2 cellular contexts compared by ENCODE assay signal in the genomic region with DNA sequence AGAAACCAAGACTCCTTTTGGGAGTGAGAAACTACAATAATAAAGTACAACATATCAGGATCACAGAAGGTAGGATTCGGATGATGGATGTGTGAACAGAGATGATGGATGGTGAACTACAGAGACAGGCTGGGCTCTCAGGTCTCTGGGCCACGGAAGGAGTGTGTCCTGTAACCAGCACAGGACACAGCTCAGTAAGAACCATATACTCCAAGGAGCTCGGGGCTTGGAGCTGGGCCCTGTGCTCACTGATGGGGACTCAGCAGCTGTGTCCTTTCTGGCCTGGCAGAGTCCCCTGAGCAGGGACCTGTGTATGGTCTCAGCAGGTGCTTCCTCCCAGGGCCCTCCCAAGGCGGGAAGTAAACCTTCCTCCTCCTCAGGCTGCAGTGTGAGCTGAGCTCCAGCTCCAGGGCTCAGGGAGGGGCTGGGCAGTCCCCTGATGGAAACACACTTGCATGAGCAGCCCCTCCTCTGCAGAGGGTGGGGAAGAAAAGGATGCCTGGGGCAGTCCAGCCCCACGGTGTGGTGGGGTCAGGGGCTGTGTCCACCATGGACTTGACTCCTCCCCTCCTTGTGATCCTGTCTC.
TF ChIP-seq lines count a peak whose summit lies in the region.

No MANE protein-coding gene starts in this region.

TF ChIP-seq in GM12891, 5 proteins besides CTCF, POLR2A, EP300 and RAD21:
- no peak for TF ChIP-seq PAX5 (IDR thresholded peaks at IDR 0.05; ENCODE audit: insufficient read depth, low read length, severe bottlenecking)
- 0 out of 2 replicates have a peak, but pooled peaks have one; percentile 23 for TF ChIP-seq POU2F2 (IDR thresholded peaks at IDR 0.05; ENCODE audit: low read depth, low read length)

TF ChIP-seq in H1, 55 proteins besides CTCF, POLR2A, EP300 and RAD21:
- no peak for TF ChIP-seq GABPA (IDR thresholded peaks at IDR 0.05; ENCODE audit: borderline replicate concordance, insufficient read depth, low read length)
- TF ChIP-seq POLR2AphosphoS5 (IDR thresholded peaks at IDR 0.05; ENCODE audit: low read depth, low read length): no peak
- no peak for TF ChIP-seq PHF8 (conservative IDR thresholded peaks at IDR 0.05; ENCODE audit: low read depth, low read length)
- no peak for TF ChIP-seq RBBP5 (IDR thresholded peaks at IDR 0.05; ENCODE audit: borderline replicate concordance, low read depth, low read length)
- TF ChIP-seq, protein P1, sequence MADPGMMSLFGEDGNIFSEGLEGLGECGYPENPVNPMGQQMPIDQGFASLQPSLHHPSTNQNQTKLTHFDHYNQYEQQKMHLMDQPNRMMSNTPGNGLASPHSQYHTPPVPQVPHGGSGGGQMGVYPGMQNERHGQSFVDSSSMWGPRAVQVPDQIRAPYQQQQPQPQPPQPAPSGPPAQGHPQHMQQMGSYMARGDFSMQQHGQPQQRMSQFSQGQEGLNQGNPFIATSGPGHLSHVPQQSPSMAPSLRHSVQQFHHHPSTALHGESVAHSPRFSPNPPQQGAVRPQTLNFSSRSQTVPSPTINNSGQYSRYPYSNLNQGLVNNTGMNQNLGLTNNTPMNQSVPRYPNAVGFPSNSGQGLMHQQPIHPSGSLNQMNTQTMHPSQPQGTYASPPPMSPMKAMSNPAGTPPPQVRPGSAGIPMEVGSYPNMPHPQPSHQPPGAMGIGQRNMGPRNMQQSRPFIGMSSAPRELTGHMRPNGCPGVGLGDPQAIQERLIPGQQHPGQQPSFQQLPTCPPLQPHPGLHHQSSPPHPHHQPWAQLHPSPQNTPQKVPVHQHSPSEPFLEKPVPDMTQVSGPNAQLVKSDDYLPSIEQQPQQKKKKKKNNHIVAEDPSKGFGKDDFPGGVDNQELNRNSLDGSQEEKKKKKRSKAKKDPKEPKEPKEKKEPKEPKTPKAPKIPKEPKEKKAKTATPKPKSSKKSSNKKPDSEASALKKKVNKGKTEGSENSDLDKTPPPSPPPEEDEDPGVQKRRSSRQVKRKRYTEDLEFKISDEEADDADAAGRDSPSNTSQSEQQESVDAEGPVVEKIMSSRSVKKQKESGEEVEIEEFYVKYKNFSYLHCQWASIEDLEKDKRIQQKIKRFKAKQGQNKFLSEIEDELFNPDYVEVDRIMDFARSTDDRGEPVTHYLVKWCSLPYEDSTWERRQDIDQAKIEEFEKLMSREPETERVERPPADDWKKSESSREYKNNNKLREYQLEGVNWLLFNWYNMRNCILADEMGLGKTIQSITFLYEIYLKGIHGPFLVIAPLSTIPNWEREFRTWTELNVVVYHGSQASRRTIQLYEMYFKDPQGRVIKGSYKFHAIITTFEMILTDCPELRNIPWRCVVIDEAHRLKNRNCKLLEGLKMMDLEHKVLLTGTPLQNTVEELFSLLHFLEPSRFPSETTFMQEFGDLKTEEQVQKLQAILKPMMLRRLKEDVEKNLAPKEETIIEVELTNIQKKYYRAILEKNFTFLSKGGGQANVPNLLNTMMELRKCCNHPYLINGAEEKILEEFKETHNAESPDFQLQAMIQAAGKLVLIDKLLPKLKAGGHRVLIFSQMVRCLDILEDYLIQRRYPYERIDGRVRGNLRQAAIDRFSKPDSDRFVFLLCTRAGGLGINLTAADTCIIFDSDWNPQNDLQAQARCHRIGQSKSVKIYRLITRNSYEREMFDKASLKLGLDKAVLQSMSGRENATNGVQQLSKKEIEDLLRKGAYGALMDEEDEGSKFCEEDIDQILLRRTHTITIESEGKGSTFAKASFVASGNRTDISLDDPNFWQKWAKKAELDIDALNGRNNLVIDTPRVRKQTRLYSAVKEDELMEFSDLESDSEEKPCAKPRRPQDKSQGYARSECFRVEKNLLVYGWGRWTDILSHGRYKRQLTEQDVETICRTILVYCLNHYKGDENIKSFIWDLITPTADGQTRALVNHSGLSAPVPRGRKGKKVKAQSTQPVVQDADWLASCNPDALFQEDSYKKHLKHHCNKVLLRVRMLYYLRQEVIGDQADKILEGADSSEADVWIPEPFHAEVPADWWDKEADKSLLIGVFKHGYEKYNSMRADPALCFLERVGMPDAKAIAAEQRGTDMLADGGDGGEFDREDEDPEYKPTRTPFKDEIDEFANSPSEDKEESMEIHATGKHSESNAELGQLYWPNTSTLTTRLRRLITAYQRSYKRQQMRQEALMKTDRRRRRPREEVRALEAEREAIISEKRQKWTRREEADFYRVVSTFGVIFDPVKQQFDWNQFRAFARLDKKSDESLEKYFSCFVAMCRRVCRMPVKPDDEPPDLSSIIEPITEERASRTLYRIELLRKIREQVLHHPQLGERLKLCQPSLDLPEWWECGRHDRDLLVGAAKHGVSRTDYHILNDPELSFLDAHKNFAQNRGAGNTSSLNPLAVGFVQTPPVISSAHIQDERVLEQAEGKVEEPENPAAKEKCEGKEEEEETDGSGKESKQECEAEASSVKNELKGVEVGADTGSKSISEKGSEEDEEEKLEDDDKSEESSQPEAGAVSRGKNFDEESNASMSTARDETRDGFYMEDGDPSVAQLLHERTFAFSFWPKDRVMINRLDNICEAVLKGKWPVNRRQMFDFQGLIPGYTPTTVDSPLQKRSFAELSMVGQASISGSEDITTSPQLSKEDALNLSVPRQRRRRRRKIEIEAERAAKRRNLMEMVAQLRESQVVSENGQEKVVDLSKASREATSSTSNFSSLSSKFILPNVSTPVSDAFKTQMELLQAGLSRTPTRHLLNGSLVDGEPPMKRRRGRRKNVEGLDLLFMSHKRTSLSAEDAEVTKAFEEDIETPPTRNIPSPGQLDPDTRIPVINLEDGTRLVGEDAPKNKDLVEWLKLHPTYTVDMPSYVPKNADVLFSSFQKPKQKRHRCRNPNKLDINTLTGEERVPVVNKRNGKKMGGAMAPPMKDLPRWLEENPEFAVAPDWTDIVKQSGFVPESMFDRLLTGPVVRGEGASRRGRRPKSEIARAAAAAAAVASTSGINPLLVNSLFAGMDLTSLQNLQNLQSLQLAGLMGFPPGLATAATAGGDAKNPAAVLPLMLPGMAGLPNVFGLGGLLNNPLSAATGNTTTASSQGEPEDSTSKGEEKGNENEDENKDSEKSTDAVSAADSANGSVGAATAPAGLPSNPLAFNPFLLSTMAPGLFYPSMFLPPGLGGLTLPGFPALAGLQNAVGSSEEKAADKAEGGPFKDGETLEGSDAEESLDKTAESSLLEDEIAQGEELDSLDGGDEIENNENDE (IDR thresholded peaks at IDR 0.05; ENCODE audit: insufficient replicate concordance, low read length): no peak
- TF ChIP-seq KDM4A (IDR thresholded peaks at IDR 0.05; ENCODE audit: low read depth, low read length, severe bottlenecking): no peak
- no peak for TF ChIP-seq FOSL1 (IDR thresholded peaks at IDR 0.05; ENCODE audit: insufficient read depth, low read depth, low read length)
- TF ChIP-seq, protein P2, sequence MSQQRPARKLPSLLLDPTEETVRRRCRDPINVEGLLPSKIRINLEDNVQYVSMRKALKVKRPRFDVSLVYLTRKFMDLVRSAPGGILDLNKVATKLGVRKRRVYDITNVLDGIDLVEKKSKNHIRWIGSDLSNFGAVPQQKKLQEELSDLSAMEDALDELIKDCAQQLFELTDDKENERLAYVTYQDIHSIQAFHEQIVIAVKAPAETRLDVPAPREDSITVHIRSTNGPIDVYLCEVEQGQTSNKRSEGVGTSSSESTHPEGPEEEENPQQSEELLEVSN (IDR thresholded peaks at IDR 0.05): no peak
- no peak for TF ChIP-seq SIN3A (conservative IDR thresholded peaks at IDR 0.05 in 1 of 2, IDR thresholded peaks at IDR 0.05 in 1 of 2; ENCODE audit: low read depth in 1 of 2, low read length in 2 of 2)
- no peak for TF ChIP-seq GTF2F1 (IDR thresholded peaks at IDR 0.05; ENCODE audit: borderline replicate concordance, low read depth, low read length)
- TF ChIP-seq EGR1 (IDR thresholded peaks at IDR 0.05; ENCODE audit: borderline replicate concordance, low read depth, low read length): no peak
- TF ChIP-seq CEBPB (IDR thresholded peaks at IDR 0.05; ENCODE audit: low read depth, low read length): no peak
- no peak for TF ChIP-seq RNF2 (IDR thresholded peaks at IDR 0.05; ENCODE audit: borderline replicate concordance, low read depth, low read length, missing control alignments, poor library complexity, severe bottlenecking)
- TF ChIP-seq HDAC2 (IDR thresholded peaks at IDR 0.05; ENCODE audit: borderline replicate concordance in 1 of 2, low read depth in 2 of 2, low read length in 2 of 2): no peak
- no peak for TF ChIP-seq RFX5 (IDR thresholded peaks at IDR 0.05; ENCODE audit: borderline replicate concordance, low read depth, low read length)
- no peak for TF ChIP-seq SIX5 (IDR thresholded peaks at IDR 0.05; ENCODE audit: low read depth, low read length)
